8 cellular contexts compared by ENCODE assay signal in genomic region chr17:77449373-77449907, GRCh38.
A peak's percentile ranks its signal among the peaks of the same experiment; 100 is the strongest.
DNase-seq lines count a peak whose midpoint lies in the region; TF ChIP-seq lines count a peak whose summit lies in the region.

No MANE protein-coding gene starts in this region.

- no peak overlapping the region for H2BK120ac ChIP-seq in mesenchymal stem cell (ENCODE audit: low read depth, low read length)

- peaks cover 33% of the 10 kb centered on the region for H3K36me3 Mint-ChIP-seq in activated CD4-positive, alpha-beta T cell treated with anti-CD3 and anti-CD28 coated beads, Interleukin-2, amount 10 ng/mL, durations not matched to agents 24 days and 14 days (ENCODE audit: low read depth)

- no peaks in the 10 kb centered on the region for H3K9me3 Mint-ChIP-seq in activated CD4-positive, alpha-beta T cell treated with anti-CD3 and anti-CD28 coated beads, Interleukin-2, amount 10 ng/mL, durations not matched to agents 24 days and 14 days

- H3K18ac ChIP-seq in mesenchymal stem cell (ENCODE audit: low read depth in 1 of 2, low read length in 2 of 2) = peak overlapping the region; percentile 28 to 48

- peak overlapping the region; percentile 53 for H3K4me2 ChIP-seq in mesenchymal stem cell (ENCODE audit: low read length, poor library complexity, severe bottlenecking)

- H2AFZ ChIP-seq in mesenchymal stem cell (ENCODE audit: low read depth, low read length) = no peak overlapping the region

- no peak overlapping the region for H2AK5ac ChIP-seq in mesenchymal stem cell (ENCODE audit: low read length, severe bottlenecking)

- H3K4me1 Mint-ChIP-seq in activated CD4-positive, alpha-beta T cell treated with anti-CD3 and anti-CD28 coated beads, Interleukin-2, amount 10 ng/mL, durations not matched to agents 24 days and 14 days = peaks cover 71% of the 10 kb centered on the region

- intact Hi-C loops in activated CD4-positive, alpha-beta T cell treated with anti-CD3 and anti-CD28 coated beads, Interleukin-2, amount 10 ng/mL, durations not matched to agents 24 days and 14 days (cut with micrococcal nuclease) = no loop called here
- intact Hi-C loops in adrenal gland (cut with DNase I) = no loop called here
- intact Hi-C loops in head of caudate nucleus (cut with DNase I) = no loop called here

- DNase-seq in activated CD4-positive, alpha-beta T cell treated with anti-CD3 and anti-CD28 coated beads, Interleukin-2, amount 10 ng/mL, durations not matched to agents 24 days and 14 days = peak; percentile 68
- no peak for DNase-seq in activated CD4-positive, alpha-beta T cell treated with anti-CD3 and anti-CD28 coated beads, Interleukin-2, amount 50 U/mL, for 4 hours
- DNase-seq in adrenal gland (no peak), mesenchymal stem cell (no peak), suprapubic skin (ENCODE audit: low spot score in 2 of 2) (no peak), head of caudate nucleus (no peak), D341Med (ENCODE audit: low spot score) (no peak), NCI-H2107 treated with DMSO at 0.1 percent for 48 hours (lab: John Stamatoyannopoulos, UW; ENCODE audit: unreplicated experiment) (no peak)

- H2BK5ac ChIP-seq in mesenchymal stem cell (ENCODE audit: low read depth, low read length, poor library complexity, severe bottlenecking) = no peak overlapping the region

- H3K27me3 ChIP-seq in adrenal gland (no peaks in the 10 kb centered on the region), mesenchymal stem cell (ENCODE audit: control insufficient read depth in 1 of 2, insufficient read depth in 1 of 2, low read length in 2 of 2) (no peaks in the 10 kb centered on the region), suprapubic skin (no peaks in the 10 kb centered on the region)

- TF ChIP-seq EP300 in suprapubic skin (IDR thresholded peaks at IDR 0.05) = no peak

- WGBS in adrenal gland, 4 donors = 32 to 43% (median 36%) methylated on average over 8 to 9 of the region's 9 CpGs
- WGBS in mesenchymal stem cell = 41% methylated on average over 8 of the region's 9 CpGs
- 32% methylated on average over 8 of the region's 9 CpGs for WGBS in suprapubic skin

- H3K9ac ChIP-seq in mesenchymal stem cell (ENCODE audit: low read length) = peak overlapping the region; percentile 87

- peak overlapping the region in 1 of 2 experiments; percentile 21 for H3K4ac ChIP-seq in mesenchymal stem cell (ENCODE audit: low read depth in 1 of 2, low read length in 2 of 2)

- no peak overlapping the region for H4K91ac ChIP-seq in mesenchymal stem cell (ENCODE audit: low read length)

- no peak for TF ChIP-seq CTCF in adrenal gland (IDR thresholded peaks at IDR 0.05)
- no peak for TF ChIP-seq CTCF in suprapubic skin (IDR thresholded peaks at IDR 0.05)

- peak overlapping the region in 1 of 2 experiments; percentile 23 for H3K14ac ChIP-seq in mesenchymal stem cell (ENCODE audit: low read length in 2 of 2)

- H3K4me3 Mint-ChIP-seq in activated CD4-positive, alpha-beta T cell treated with anti-CD3 and anti-CD28 coated beads, Interleukin-2, amount 10 ng/mL, durations not matched to agents 24 days and 14 days = peak overlapping the region; percentile 97

- no peak for TF ChIP-seq POLR2A in adrenal gland (IDR thresholded peaks at IDR 0.05)
- TF ChIP-seq POLR2A in suprapubic skin (IDR thresholded peaks at IDR 0.05) = no peak

- H3K9me3 ChIP-seq in adrenal gland (replicated peaks in 1 of 3) (no peaks in the 10 kb centered on the region), mesenchymal stem cell (ENCODE audit: control insufficient read depth, low read length) (no peaks in the 10 kb centered on the region), suprapubic skin (no peaks in the 10 kb centered on the region)

- no peaks in the 10 kb centered on the region for H3K27me3 Mint-ChIP-seq in activated CD4-positive, alpha-beta T cell treated with anti-CD3 and anti-CD28 coated beads, Interleukin-2, amount 10 ng/mL, durations not matched to agents 24 days and 14 days

- no peak overlapping the region for H4K8ac ChIP-seq in mesenchymal stem cell (ENCODE audit: low read length)

- H3K4me1 ChIP-seq in adrenal gland (replicated peaks in 1 of 2) (peaks cover 42 to 92% of the 10 kb centered on the region in 2 donors), mesenchymal stem cell (ENCODE audit: control insufficient read depth, insufficient read depth, low read depth, low read length) (peaks cover 63% of the 10 kb centered on the region), suprapubic skin (peaks cover 82% of the 10 kb centered on the region)

- H3K79me1 ChIP-seq in mesenchymal stem cell (replicated peaks; ENCODE audit: low read length, poor library complexity, severe bottlenecking) = peaks cover 21% of the 10 kb centered on the region

- peak overlapping the region; percentile 96 for H3K27ac Mint-ChIP-seq in activated CD4-positive, alpha-beta T cell treated with anti-CD3 and anti-CD28 coated beads, Interleukin-2, amount 10 ng/mL, durations not matched to agents 24 days and 14 days

- peak overlapping the region in 4 of 5 donors; percentile 9 to 92 (median 80) for H3K27ac ChIP-seq in adrenal gland
- H3K27ac ChIP-seq in mesenchymal stem cell (ENCODE audit: low read length, poor library complexity, severe bottlenecking) = peak overlapping the region; percentile 30
- peak overlapping the region; percentile 92 for H3K27ac ChIP-seq in suprapubic skin

- no peak overlapping the region for H2BK15ac ChIP-seq in mesenchymal stem cell (ENCODE audit: low read depth, poor library complexity, severe bottlenecking)

- peak overlapping the region; percentile 15 to 40 for H2BK12ac ChIP-seq in mesenchymal stem cell (ENCODE audit: low read length in 2 of 2)

- no peaks in the 10 kb centered on the region for H3K36me3 ChIP-seq in adrenal gland (replicated peaks in 1 of 2)
- H3K36me3 ChIP-seq in mesenchymal stem cell (ENCODE audit: control insufficient read depth in 1 of 2, insufficient read depth in 2 of 2, low read depth in 1 of 2, low read length in 2 of 2) = peaks cover 8 to 36% of the 10 kb centered on the region in 2 experiments
- H3K36me3 ChIP-seq in suprapubic skin = no peaks in the 10 kb centered on the region

- H3K4me3 ChIP-seq in adrenal gland (no peak overlapping the region), mesenchymal stem cell (ENCODE audit: insufficient read depth in 1 of 2, low read depth in 1 of 2, low read length in 2 of 2) (peak overlapping the region in 1 of 2 experiments; percentile 94), suprapubic skin (no peak overlapping the region)

- no peak overlapping the region for H3K23ac ChIP-seq in mesenchymal stem cell (ENCODE audit: low read length in 2 of 2)

Comparison
In these comparisons a context has a peak if more than half of its experiments do, and no peak if none do; other contexts are left out.
1. H3K27ac ChIP-seq: peak in every context shown above with its lines; median percentile 92 in suprapubic skin; 80 in adrenal gland; 30 in mesenchymal stem cell.